In the genomic region with DNA sequence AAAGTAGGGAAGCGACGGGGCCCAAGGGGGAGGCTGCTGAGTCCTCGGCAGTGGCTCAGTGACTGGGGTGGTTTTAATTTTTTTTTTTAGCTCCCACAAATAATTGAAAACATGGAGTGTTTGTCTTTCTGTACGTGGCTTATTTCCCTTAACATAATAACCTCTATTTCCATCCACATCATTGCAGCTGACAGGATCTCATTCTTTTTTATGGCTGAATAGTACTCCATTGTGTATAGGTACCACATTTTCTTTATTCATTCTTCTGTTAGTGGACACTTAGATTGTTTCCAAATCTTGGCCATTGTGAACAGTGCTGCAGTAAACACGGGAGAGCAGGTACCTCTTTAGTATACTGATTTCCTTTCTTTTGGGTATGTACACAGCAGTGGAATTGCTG, we compare ENCODE assay signal across 26 cellular contexts.
A peak's percentile ranks its signal among the peaks of the same experiment; 100 is the strongest.
DNase-seq lines count a peak whose midpoint lies in the region; ATAC-seq, FAIRE-seq and TF ChIP-seq lines count a peak whose summit lies in the region.
"Had no signal": no experiment of that assay in that cellular context is flagged by ENCODE, and none has a peak within 500 bp of the region (broad histone marks: within the 10 kb centered on the region; RNA-seq: fewer than 3 reads in every experiment).

No MANE protein-coding gene starts in this region.

- RAD21 ChIA-PET in GM12878 (lab: Charles Lee; ENCODE audit: unreplicated experiment) = no interaction called here

- TF ChIP-seq CTCF in GM12878 (IDR thresholded peaks at IDR 0.05 in 2 of 3, conservative IDR thresholded peaks at IDR 0.05 in 1 of 3; ENCODE audit: control insufficient read depth in 2 of 3, extremely low read depth in 1 of 3, insufficient read depth in 1 of 3, low read depth in 3 of 3, low read length in 3 of 3) (no peak), chondrocyte (IDR thresholded peaks at IDR 0.05) (no peak)

- SMC1A ChIA-PET in GM12878 (lab: Charles Lee; ENCODE audit: uncharacterized antibody, unreplicated experiment) = no interaction called here

- H3K27ac ChIP-seq in GM12878 (ENCODE audit: control insufficient read depth, insufficient read depth) = no peak overlapping the region
- H3K27ac ChIP-seq: BLaER1 had no signal

- no peak for TF ChIP-seq RAD21 in GM12878 (IDR thresholded peaks at IDR 0.05; ENCODE audit: insufficient read depth, low read depth, low read length)

- H3K27me3 ChIP-seq in GM12878 (replicated peaks in 1 of 2; ENCODE audit: control insufficient read depth in 2 of 2, insufficient read depth in 2 of 2, low read length in 1 of 2) = no peaks in the 10 kb centered on the region
- H3K27me3 ChIP-seq: BE2C, BLaER1 had no signal

- peaks cover 6% of the 10 kb centered on the region for H3K36me3 Mint-ChIP-seq in chondrocyte (ENCODE audit: low read depth)
- H3K36me3 Mint-ChIP-seq: CD14-positive monocyte; CD4-positive, alpha-beta memory T cell; CD4-positive, CD25-positive, alpha-beta regulatory T cell; CD8-positive, alpha-beta memory T cell had no signal

- in situ Hi-C loops in GM12878 (cut with MboI) = no loop called here

- BruUV-seq in GM12878 (replicated peaks; lab: Mats Ljungman, UMichigan) = no TSS peak

- H3K27ac Mint-ChIP-seq in chondrocyte (ENCODE audit: unreplicated experiment) = peak overlapping the region; percentile 14
- H3K27ac Mint-ChIP-seq: CD14-positive monocyte; CD4-positive, alpha-beta memory T cell; CD4-positive, CD25-positive, alpha-beta regulatory T cell had no signal

- CTCF ChIA-PET in GM12878 (lab: Yijun Ruan, JAX) = no interaction called here

- TF ChIP-seq POLR2A in GM12878 (IDR thresholded peaks at IDR 0.05; ENCODE audit: low read depth, low read length) = no peak
- no peak for TF ChIP-seq POLR2A in H54 (IDR thresholded peaks at IDR 0.05; ENCODE audit: low read depth, low read length)

- H2AFZ ChIP-seq in GM12878 (ENCODE audit: control insufficient read depth, low read depth, low read length) = no peak overlapping the region

- no peak overlapping the region for H3K4me3 ChIP-seq in GM12878
- H3K4me3 ChIP-seq: BLaER1 had no signal

- peaks cover 75% of the 10 kb centered on the region for H3K4me1 Mint-ChIP-seq in chondrocyte (ENCODE audit: low read depth)
- H3K4me1 Mint-ChIP-seq: CD4-positive, alpha-beta memory T cell; CD8-positive, alpha-beta memory T cell had no signal

- no peaks in the 10 kb centered on the region for H4K20me1 ChIP-seq in GM12878 (ENCODE audit: control insufficient read depth, insufficient read depth)

- H3K9me3 ChIP-seq in GM12878 (replicated peaks; ENCODE audit: control insufficient read depth, insufficient read depth, low read length) = no peaks in the 10 kb centered on the region
- H3K9me3 ChIP-seq: BE2C had no signal

- no peaks in the 10 kb centered on the region for H3K27me3 Mint-ChIP-seq in chondrocyte (ENCODE audit: low read depth)

- H3K79me2 ChIP-seq in GM12878 (ENCODE audit: control insufficient read depth, insufficient read depth, low read length) = no peaks in the 10 kb centered on the region

- FAIRE-seq in GM12878 (lab: Jason Lieb, UNC) = peak; percentile 23
- FAIRE-seq in H54 (lab: Jason Lieb, UNC) = no peak
- FAIRE-seq: A204.1, GM12891, GM19239 had no signal

- TF ChIP-seq EP300 in GM12878 (IDR thresholded peaks at IDR 0.05; ENCODE audit: borderline replicate concordance in 1 of 2, control insufficient read depth in 1 of 2, low read depth in 2 of 2, low read length in 2 of 2) = no peak

- POLR2A ChIA-PET in GM12878 (lab: Charles Lee) = no interaction called here

- DNase-seq in GM12878 (ENCODE audit: low read depth, low spot score) = no peak
- no peak for DNase-seq in chondrocyte (ENCODE audit: low spot score)
- peak; percentile 7 for DNase-seq in sciatic nerve (ENCODE audit: low spot score)
- DNase-seq in H54 (ENCODE audit: insufficient read length, low spot score) = no peak
- DNase-seq in T-helper 1 cell = no peak
- DNase-seq: 8988T; ACHN; BE2C; C1 segment of cervical spinal cord; CD4-positive, alpha-beta memory T cell; CD4-positive, CD25-positive, alpha-beta regulatory T cell; CD8-positive, alpha-beta memory T cell; COR-L47; DMS 273 treated with DMSO at 0.1 percent for 48 hours; DMS153; DMS53; DMS79; DND-41; EL; GDM1 had no signal

- H3K4me1 ChIP-seq in GM12878 (ENCODE audit: control insufficient read depth, insufficient read depth, low read length) = no peaks in the 10 kb centered on the region

- H3K4me3 Mint-ChIP-seq in chondrocyte (ENCODE audit: unreplicated experiment) = no peak overlapping the region
- H3K4me3 Mint-ChIP-seq: CD14-positive monocyte; CD4-positive, alpha-beta memory T cell; CD4-positive, CD25-positive, alpha-beta regulatory T cell; CD8-positive, alpha-beta memory T cell had no signal

- H3K36me3 ChIP-seq in GM12878 (ENCODE audit: control insufficient read depth in 2 of 2, insufficient read depth in 2 of 2, low read length in 1 of 2) = no peaks in the 10 kb centered on the region
- H3K36me3 ChIP-seq: BE2C had no signal

- H3K9me3 Mint-ChIP-seq in chondrocyte (ENCODE audit: low read depth) = peaks cover 18% of the 10 kb centered on the region

- ATAC-seq in GM12878 (no peak), sciatic nerve (no peak), HG02973 (IDR thresholded peaks at IDR 0.05; ENCODE audit: unreplicated experiment) (no peak)

- WGBS in GM12878 (ENCODE audit: insufficient coverage, insufficient replicate concordance, low lambda C conversion rate, missing lambda C conversion rate) = 24% methylated on average over 5 of the region's 5 CpGs

- intact Hi-C loops in GM12878 (cut with micrococcal nuclease; ENCODE audit: unreplicated experiment) = no loop called here
- intact Hi-C loops in sciatic nerve (cut with DNase I) = no loop called here

- H3K4me2 ChIP-seq in GM12878 (ENCODE audit: control insufficient read depth, insufficient read depth) = no peak overlapping the region
- H3K4me2 ChIP-seq: BLaER1 had no signal

- no peak overlapping the region for H3K9ac ChIP-seq in GM12878 (ENCODE audit: control insufficient read depth, insufficient read depth, low read length)
- H3K9ac ChIP-seq: BLaER1 had no signal

TF ChIP-seq in GM12878, 131 proteins besides CTCF, POLR2A, EP300 and RAD21 (continues in another document):
- TF ChIP-seq ZSCAN29 (IDR thresholded peaks at IDR 0.05) = no peak
- no peak for TF ChIP-seq RCOR1 (conservative IDR thresholded peaks at IDR 0.05; ENCODE audit: low read depth, low read length)
- TF ChIP-seq RBBP5 (conservative IDR thresholded peaks at IDR 0.05) = no peak
- no peak for TF ChIP-seq IKZF1 (conservative IDR thresholded peaks at IDR 0.05)
- no peak for TF ChIP-seq TARDBP (IDR thresholded peaks at IDR 0.05; ENCODE audit: borderline replicate concordance)
- no peak for TF ChIP-seq SP1 (IDR thresholded peaks at IDR 0.05; ENCODE audit: low read depth, low read length)
- TF ChIP-seq, protein P1, sequence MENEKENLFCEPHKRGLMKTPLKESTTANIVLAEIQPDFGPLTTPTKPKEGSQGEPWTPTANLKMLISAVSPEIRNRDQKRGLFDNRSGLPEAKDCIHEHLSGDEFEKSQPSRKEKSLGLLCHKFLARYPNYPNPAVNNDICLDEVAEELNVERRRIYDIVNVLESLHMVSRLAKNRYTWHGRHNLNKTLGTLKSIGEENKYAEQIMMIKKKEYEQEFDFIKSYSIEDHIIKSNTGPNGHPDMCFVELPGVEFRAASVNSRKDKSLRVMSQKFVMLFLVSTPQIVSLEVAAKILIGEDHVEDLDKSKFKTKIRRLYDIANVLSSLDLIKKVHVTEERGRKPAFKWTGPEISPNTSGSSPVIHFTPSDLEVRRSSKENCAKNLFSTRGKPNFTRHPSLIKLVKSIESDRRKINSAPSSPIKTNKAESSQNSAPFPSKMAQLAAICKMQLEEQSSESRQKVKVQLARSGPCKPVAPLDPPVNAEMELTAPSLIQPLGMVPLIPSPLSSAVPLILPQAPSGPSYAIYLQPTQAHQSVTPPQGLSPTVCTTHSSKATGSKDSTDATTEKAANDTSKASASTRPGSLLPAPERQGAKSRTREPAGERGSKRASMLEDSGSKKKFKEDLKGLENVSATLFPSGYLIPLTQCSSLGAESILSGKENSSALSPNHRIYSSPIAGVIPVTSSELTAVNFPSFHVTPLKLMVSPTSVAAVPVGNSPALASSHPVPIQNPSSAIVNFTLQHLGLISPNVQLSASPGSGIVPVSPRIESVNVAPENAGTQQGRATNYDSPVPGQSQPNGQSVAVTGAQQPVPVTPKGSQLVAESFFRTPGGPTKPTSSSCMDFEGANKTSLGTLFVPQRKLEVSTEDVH (IDR thresholded peaks at IDR 0.05; ENCODE audit: low read depth, partially characterized antibody) = no peak
- TF ChIP-seq, protein P2, sequence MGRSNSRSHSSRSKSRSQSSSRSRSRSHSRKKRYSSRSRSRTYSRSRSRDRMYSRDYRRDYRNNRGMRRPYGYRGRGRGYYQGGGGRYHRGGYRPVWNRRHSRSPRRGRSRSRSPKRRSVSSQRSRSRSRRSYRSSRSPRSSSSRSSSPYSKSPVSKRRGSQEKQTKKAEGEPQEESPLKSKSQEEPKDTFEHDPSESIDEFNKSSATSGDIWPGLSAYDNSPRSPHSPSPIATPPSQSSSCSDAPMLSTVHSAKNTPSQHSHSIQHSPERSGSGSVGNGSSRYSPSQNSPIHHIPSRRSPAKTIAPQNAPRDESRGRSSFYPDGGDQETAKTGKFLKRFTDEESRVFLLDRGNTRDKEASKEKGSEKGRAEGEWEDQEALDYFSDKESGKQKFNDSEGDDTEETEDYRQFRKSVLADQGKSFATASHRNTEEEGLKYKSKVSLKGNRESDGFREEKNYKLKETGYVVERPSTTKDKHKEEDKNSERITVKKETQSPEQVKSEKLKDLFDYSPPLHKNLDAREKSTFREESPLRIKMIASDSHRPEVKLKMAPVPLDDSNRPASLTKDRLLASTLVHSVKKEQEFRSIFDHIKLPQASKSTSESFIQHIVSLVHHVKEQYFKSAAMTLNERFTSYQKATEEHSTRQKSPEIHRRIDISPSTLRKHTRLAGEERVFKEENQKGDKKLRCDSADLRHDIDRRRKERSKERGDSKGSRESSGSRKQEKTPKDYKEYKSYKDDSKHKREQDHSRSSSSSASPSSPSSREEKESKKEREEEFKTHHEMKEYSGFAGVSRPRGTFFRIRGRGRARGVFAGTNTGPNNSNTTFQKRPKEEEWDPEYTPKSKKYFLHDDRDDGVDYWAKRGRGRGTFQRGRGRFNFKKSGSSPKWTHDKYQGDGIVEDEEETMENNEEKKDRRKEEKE (IDR thresholded peaks at IDR 0.05) = no peak
